ENCODE assay signal across 16 cellular contexts in the genomic region with DNA sequence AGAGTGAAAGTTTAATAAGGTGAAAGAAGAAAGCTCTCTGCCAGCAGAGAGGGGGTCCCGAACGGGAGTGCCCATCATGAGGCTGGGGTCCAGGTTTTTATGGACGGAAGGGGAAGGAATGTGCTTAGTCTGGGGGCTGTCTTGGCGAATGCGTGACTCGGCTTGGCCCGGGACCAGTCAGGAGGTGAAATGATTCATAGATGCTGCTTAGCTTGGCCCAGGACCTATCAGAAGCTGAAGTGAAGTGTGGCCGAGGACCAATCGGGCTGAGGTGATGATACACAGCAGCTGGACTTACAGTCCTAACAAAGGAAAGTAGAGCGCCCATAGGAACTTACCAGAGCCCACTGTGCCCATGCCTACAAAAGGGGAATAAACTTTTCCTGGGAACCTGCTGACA.
"Had no signal": no experiment of that assay in that cellular context is flagged by ENCODE, and none has a peak within 500 bp of the region (broad histone marks: within the 10 kb centered on the region; RNA-seq: fewer than 3 reads in every experiment).

No MANE protein-coding gene starts in this region.

- H3K27ac ChIP-seq: VCaP had no signal

- H3K27me3 Mint-ChIP-seq: T-cell had no signal

- DNase-seq: activated CD4-positive, alpha-beta T cell treated with anti-CD3 and anti-CD28 coated beads for 4 hours; activated CD8-positive, alpha-beta memory T cell treated with anti-CD3 and anti-CD28 coated beads, Interleukin-2, amount 50 U/mL, for 48 hours; activated CD8-positive, alpha-beta T cell treated with anti-CD3 and anti-CD28 coated beads, Interleukin-2, amount 10 ng/mL, durations not matched to agents 7 days and 5 days; activated naive CD4-positive, alpha-beta T cell treated with anti-CD3 and anti-CD28 coated beads for 36 hours; caudate nucleus; cortex of kidney; effector CD8-positive, alpha-beta T cell; glutamatergic neuron; mesendoderm; stimulated activated CD4-positive, alpha-beta T cell treated with anti-CD3 and anti-CD28 coated beads, Interleukin-4, amount 100 ng/mL, for 4 hours; T-cell; T1000 had no signal

- H3K4me3 ChIP-seq: stomach had no signal

- H3K27ac Mint-ChIP-seq: activated CD8-positive, alpha-beta T cell treated with anti-CD3 and anti-CD28 coated beads, Interleukin-2, amount 10 ng/mL, durations not matched to agents 7 days and 5 days; activated naive CD4-positive, alpha-beta T cell treated with anti-CD3 and anti-CD28 coated beads for 36 hours; activated T-helper 1 cell treated with anti-CD3 and anti-CD28 coated beads, Interleukin-12 subunit alpha, Interleukin-12 subunit beta, Interleukin-2, Interleukin-4 antibody, amounts not matched to agents 30 ng/mL and 10 ng/mL and 1 ng/mL, durations not matched to agents 14 hours and 24 hours and 36 hours; nephron; T-cell had no signal

- H3K4me3 Mint-ChIP-seq: activated CD8-positive, alpha-beta T cell treated with anti-CD3 and anti-CD28 coated beads, Interleukin-2, amount 10 ng/mL, durations not matched to agents 7 days and 5 days; activated naive CD4-positive, alpha-beta T cell treated with anti-CD3 and anti-CD28 coated beads for 36 hours; activated T-helper 1 cell treated with anti-CD3 and anti-CD28 coated beads, Interleukin-12 subunit alpha, Interleukin-12 subunit beta, Interleukin-2, Interleukin-4 antibody, amounts not matched to agents 30 ng/mL and 10 ng/mL and 1 ng/mL, durations not matched to agents 14 hours and 24 hours and 36 hours; T-cell had no signal

- H3K9me3 ChIP-seq: stomach had no signal

- H3K9me3 Mint-ChIP-seq: activated naive CD4-positive, alpha-beta T cell treated with anti-CD3 and anti-CD28 coated beads for 36 hours; activated T-helper 1 cell treated with anti-CD3 and anti-CD28 coated beads, Interleukin-12 subunit alpha, Interleukin-12 subunit beta, Interleukin-2, Interleukin-4 antibody, amounts not matched to agents 30 ng/mL and 10 ng/mL and 1 ng/mL, durations not matched to agents 14 hours and 24 hours and 36 hours; T-cell had no signal

- H3K36me3 Mint-ChIP-seq: T-cell had no signal

- ATAC-seq: activated CD8-positive, alpha-beta T cell treated with anti-CD3 and anti-CD28 coated beads, Interleukin-2, amount 10 ng/mL, durations not matched to agents 7 days and 5 days; T-cell had no signal

- H3K27me3 ChIP-seq: stomach had no signal
